25 cellular contexts compared by ENCODE assay signal in the genomic region with DNA sequence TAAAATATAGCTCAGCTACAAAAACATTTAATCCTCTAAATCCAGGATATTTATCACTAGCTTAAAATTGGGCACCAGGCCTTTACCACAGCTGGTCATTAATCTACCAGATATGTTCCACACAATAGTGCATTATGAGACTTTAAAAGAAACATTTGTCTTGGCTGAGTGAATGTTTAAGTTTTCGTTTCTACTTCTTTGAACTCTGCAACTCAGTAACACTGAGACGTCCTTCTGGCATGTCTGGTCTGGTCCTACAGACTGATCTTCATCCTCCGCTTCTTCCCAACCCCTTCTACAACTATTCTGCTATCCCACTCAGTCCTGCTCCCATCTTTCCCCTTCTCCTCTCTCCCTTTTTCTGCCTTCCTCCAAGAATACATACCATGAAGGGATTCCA.
DNase-seq lines count a peak whose midpoint lies in the region; ATAC-seq, FAIRE-seq and TF ChIP-seq lines count a peak whose summit lies in the region.
"Had no signal": no experiment of that assay in that cellular context is flagged by ENCODE, and none has a peak within 500 bp of the region (broad histone marks: within the 10 kb centered on the region; RNA-seq: fewer than 3 reads in every experiment).

No MANE protein-coding gene starts in this region.

- no peak overlapping the region for H3K18ac ChIP-seq in H1 (ENCODE audit: extremely low read depth, low read length)

- no peak overlapping the region for H3K56ac ChIP-seq in H1 (replicated peaks; ENCODE audit: insufficient read length, low read depth, low read length)

- H3K27ac ChIP-seq in right atrium auricular region (no peak overlapping the region), H1 (ENCODE audit: low read depth, low read length) (no peak overlapping the region), testis (no peak overlapping the region)
- H3K27ac ChIP-seq: KMS-11, RWPE1 had no signal

- H2AK5ac ChIP-seq in H1 (ENCODE audit: low read depth, low read length), result no peak overlapping the region

- TF ChIP-seq EP300 in H1 (IDR thresholded peaks at IDR 0.05; ENCODE audit: borderline replicate concordance in 1 of 2, low read depth in 2 of 2, low read length in 2 of 2), result no peak

- no peak overlapping the region for H4K8ac ChIP-seq in H1 (ENCODE audit: extremely low read depth, insufficient read depth, low read length)

- H3K23ac ChIP-seq in H1 (ENCODE audit: insufficient read length), result no peak overlapping the region

- H3K27me3 Mint-ChIP-seq in mesothelial cell of epicardium (ENCODE audit: low read depth), result no peaks in the 10 kb centered on the region
- H3K27me3 Mint-ChIP-seq: CD8-positive, alpha-beta memory T cell had no signal

- no peak overlapping the region for H4K91ac ChIP-seq in H1 (replicated peaks; ENCODE audit: insufficient read length, low read length)

- FAIRE-seq in H1 (lab: Jason Lieb, UNC), result no peak
- FAIRE-seq: GM19239, HTR-8/SVneo had no signal

- DNase-seq in Right ventricle myocardium inferior (ENCODE audit: missing footprints) (no peak), right atrium auricular region (ENCODE audit: low spot score) (no peak), H1 (ENCODE audit: low read depth in 1 of 2, low spot score in 2 of 2) (no peak), mesothelial cell of epicardium (ENCODE audit: low spot score in 2 of 2, unreplicated experiment in 2 of 2) (no peak), testis (peak; percentile 16), T-helper 1 cell (no peak)
- no peak for DNase-seq in activated T-cell treated with anti-CD3 and anti-CD28 coated beads, Interleukin-2, amount 50 U/mL, for 1 hour
- DNase-seq: 8988T; AML-193; C1 segment of cervical spinal cord; CD8-positive, alpha-beta memory T cell; EL; GF-D8; NCI-H1105; NCI-H146; NCI-H2029; NCI-H2227 treated with DMSO at 0.1 percent for 48 hours; NCI-H524; NCI-H774; NK-92 treated with Interleukin-12 subunit alpha and Interleukin-12 subunit beta, amount 100 ng/mL, for 24 hours had no signal

- H3K14ac ChIP-seq in H1 (ENCODE audit: insufficient read length), result no peak overlapping the region

- H3K4me1 Mint-ChIP-seq in mesothelial cell of epicardium, result peaks cover 16% of the 10 kb centered on the region
- H3K4me1 Mint-ChIP-seq: CD8-positive, alpha-beta memory T cell had no signal

- no peak overlapping the region for H4K5ac ChIP-seq in H1 (ENCODE audit: insufficient read length, low read depth, low read length)

- no peaks in the 10 kb centered on the region for H3K9me3 ChIP-seq in right atrium auricular region
- no peaks in the 10 kb centered on the region for H3K9me3 ChIP-seq in H1 (ENCODE audit: insufficient read depth in 2 of 2, low read depth in 1 of 2, low read length in 1 of 2)
- H3K9me3 ChIP-seq in testis, result no peaks in the 10 kb centered on the region

- no peak overlapping the region for H3K4me3 Mint-ChIP-seq in mesothelial cell of epicardium
- H3K4me3 Mint-ChIP-seq: CD8-positive, alpha-beta memory T cell had no signal

- H3K9ac ChIP-seq in H1 (replicated peaks in 1 of 4; ENCODE audit: extremely low read depth in 1 of 4, low read depth in 3 of 4, low read length in 3 of 4), result no peak overlapping the region
- H3K9ac ChIP-seq: KMS-11 had no signal

- no peaks in the 10 kb centered on the region for H3K79me1 ChIP-seq in H1 (ENCODE audit: low read depth, low read length)

- peak overlapping the region; percentile 36 for H3K27ac Mint-ChIP-seq in mesothelial cell of epicardium
- H3K27ac Mint-ChIP-seq: CD8-positive, alpha-beta memory T cell had no signal

- H3K4me2 ChIP-seq in H1 (ENCODE audit: insufficient read depth in 1 of 2, low read depth in 2 of 2, low read length in 2 of 2), result no peak overlapping the region
- H3K4me2 ChIP-seq: KMS-11 had no signal

- H2BK5ac ChIP-seq in H1 (ENCODE audit: low read depth, low read length), result no peak overlapping the region

- H2BK20ac ChIP-seq in H1 (ENCODE audit: low read length), result no peak overlapping the region; the same call in 1 of the 2 replicates

- H3K23me2 ChIP-seq in H1 (ENCODE audit: low read depth, low read length), result no peaks in the 10 kb centered on the region

- CTCF ChIA-PET in H1 (lab: Charles Lee; ENCODE audit: partially characterized antibody), result no interaction called here

- H3K36me3 Mint-ChIP-seq in mesothelial cell of epicardium, result no peaks in the 10 kb centered on the region
- H3K36me3 Mint-ChIP-seq: CD8-positive, alpha-beta memory T cell had no signal

- ATAC-seq in Right ventricle myocardium inferior, result peak; percentile 28
- ATAC-seq in GM21717 (IDR thresholded peaks at IDR 0.05; ENCODE audit: unreplicated experiment), result no peak

- no peaks in the 10 kb centered on the region for H3K27me3 ChIP-seq in right atrium auricular region
- no peaks in the 10 kb centered on the region for H3K27me3 ChIP-seq in H1 (replicated peaks in 1 of 4; ENCODE audit: control insufficient read depth in 3 of 4, extremely low read depth in 1 of 4, insufficient read depth in 3 of 4, low read length in 3 of 4)
- no peaks in the 10 kb centered on the region for H3K27me3 ChIP-seq in testis

- 0 out of 2 replicates have a peak overlapping the region, but pooled peaks have one; percentile 66 for H2BK15ac ChIP-seq in H1 (ENCODE audit: low read length)

- no peaks in the 10 kb centered on the region for H3K9me3 Mint-ChIP-seq in mesothelial cell of epicardium

- H3K4me1 ChIP-seq in right atrium auricular region (peaks cover 0 to 16% of the 10 kb centered on the region in 2 donors), H1 (replicated peaks in 1 of 4; ENCODE audit: control insufficient read depth in 3 of 4, insufficient read depth in 4 of 4, low read length in 3 of 4) (no peaks in the 10 kb centered on the region), testis (no peaks in the 10 kb centered on the region)

- POLR2A ChIA-PET in H1 (lab: Charles Lee; ENCODE audit: partially characterized antibody), result no interaction called here

- no peak overlapping the region for H2BK120ac ChIP-seq in H1 (replicated peaks; ENCODE audit: low read depth, low read length)

- H2BK12ac ChIP-seq in H1 (ENCODE audit: low read depth, low read length), result no peak overlapping the region

- H3K36me3 ChIP-seq in right atrium auricular region, result no peaks in the 10 kb centered on the region
- no peaks in the 10 kb centered on the region for H3K36me3 ChIP-seq in H1 (ENCODE audit: control insufficient read depth in 2 of 4, insufficient read depth in 4 of 4, low read length in 3 of 4)
- H3K36me3 ChIP-seq in testis (ENCODE audit: low read depth, missing control alignments), result no peaks in the 10 kb centered on the region

- no peak for TF ChIP-seq RAD21 in H1 (IDR thresholded peaks at IDR 0.05 in 1 of 2, conservative IDR thresholded peaks at IDR 0.05 in 1 of 2; ENCODE audit: low read depth in 2 of 2, low read length in 2 of 2)

- H3K4ac ChIP-seq in H1 (replicated peaks; ENCODE audit: insufficient read length, low read depth, low read length), result no peak overlapping the region

- TF ChIP-seq CTCF in right atrium auricular region (IDR thresholded peaks at IDR 0.05), result no peak
- no peak for TF ChIP-seq CTCF in H1 (IDR thresholded peaks at IDR 0.05; ENCODE audit: control extremely low read depth in 1 of 3, insufficient read depth in 1 of 3, low read depth in 1 of 3, low read length in 3 of 3)
- no peak for TF ChIP-seq CTCF in mesothelial cell of epicardium (IDR thresholded peaks at IDR 0.05; ENCODE audit: unreplicated experiment)
- TF ChIP-seq CTCF in testis (IDR thresholded peaks at IDR 0.05), result no peak

- H3K79me2 ChIP-seq in H1 (ENCODE audit: control insufficient read depth in 1 of 2, insufficient read depth in 2 of 2, low read length in 2 of 2), result no peaks in the 10 kb centered on the region

- H3K4me3 ChIP-seq in right atrium auricular region (no peak overlapping the region), H1 (ENCODE audit: extremely low read depth in 1 of 4, insufficient read depth in 2 of 4, low read depth in 3 of 4, low read length in 4 of 4) (no peak overlapping the region), testis (no peak overlapping the region)

- 79% methylated on average over 3 of the region's 3 CpGs; no CpG with 5 or more reads in 1 of the 2 experiments for WGBS in H1 (ENCODE audit: extremely low coverage in 1 of 2, insufficient coverage in 1 of 2, insufficient read length in 1 of 2, insufficient replicate concordance in 2 of 2, low coverage in 1 of 2, low lambda C conversion rate in 2 of 2, missing lambda C conversion rate in 1 of 2), 2 experiments
- 31 to 50% methylated on average over 3 of the region's 3 CpGs for WGBS in testis, 2 donors

- no peak overlapping the region for H2AFZ ChIP-seq in H1 (ENCODE audit: low read length)

- H4K20me1 ChIP-seq in H1 (replicated peaks in 1 of 2; ENCODE audit: control insufficient read depth in 1 of 2, insufficient read depth in 2 of 2, low read length in 2 of 2), result no peaks in the 10 kb centered on the region

- TF ChIP-seq POLR2A in H1 (IDR thresholded peaks at IDR 0.05; ENCODE audit: control extremely low read depth in 1 of 2, low read depth in 2 of 2, low read length in 2 of 2) (no peak), testis (IDR thresholded peaks at IDR 0.05) (no peak)

- intact Hi-C loops in Right ventricle myocardium inferior (cut with DNase I) (no loop called here), testis (cut with DNase I; ENCODE audit: low total_unique reads) (no loop called here)

TF ChIP-seq in H1, 55 proteins besides CTCF, POLR2A, EP300 and RAD21 (continues in another document):
- TF ChIP-seq KDM1A (IDR thresholded peaks at IDR 0.05; ENCODE audit: borderline replicate concordance, low read length), result no peak
- no peak for TF ChIP-seq KDM5A (IDR thresholded peaks at IDR 0.05; ENCODE audit: low read length)
